Comparison of ENCODE assay signal across 8 cellular contexts in genomic region chr5:43601454-43602260, GRCh38. TPM values are rescaled to one million over a fixed set of nuclear protein-coding genes. Genes with fewer than 3 reads are reported as not detected.
DNase-seq lines count a peak whose midpoint lies in the region; ATAC-seq, FAIRE-seq and TF ChIP-seq lines count a peak whose summit lies in the region.

No MANE protein-coding gene starts in this region.

- no peak overlapping the region for H3K9ac ChIP-seq in parathyroid adenoma

- peaks cover 19% of the 10 kb centered on the region for H3K79me2 ChIP-seq in parathyroid adenoma

- H3K27ac ChIP-seq in parathyroid adenoma, result peak overlapping the region; percentile 74

- no peaks in the 10 kb centered on the region for H3K9me3 ChIP-seq in parathyroid adenoma (ENCODE audit: control insufficient read depth, low read length)

- ATAC-seq in HG03520 (IDR thresholded peaks at IDR 0.05; ENCODE audit: unreplicated experiment), result peak; percentile 38

- H3K4me3 ChIP-seq in AG09309 (ENCODE audit: control insufficient read depth, low read depth, low read length) (peak overlapping the region; percentile 83), epithelial cell of proximal tubule (ENCODE audit: low read depth, low read length) (peak overlapping the region; percentile 93), parathyroid adenoma (ENCODE audit: low read depth, low read length) (peak overlapping the region; percentile 81)

- TF ChIP-seq CTCF in AG09309 (IDR thresholded peaks at IDR 0.05; ENCODE audit: control insufficient read depth, insufficient read depth, low read depth, low read length, missing control alignments), result no peak
- TF ChIP-seq CTCF in epithelial cell of proximal tubule (conservative IDR thresholded peaks at IDR 0.05; ENCODE audit: low read depth, low read length), result no peak
- no peak for TF ChIP-seq CTCF in parathyroid adenoma (IDR thresholded peaks at IDR 0.05)

- no peaks in the 10 kb centered on the region for H3K36me3 ChIP-seq in parathyroid adenoma (ENCODE audit: control insufficient read depth, insufficient read depth, low read length)

- H3K27me3 ChIP-seq in parathyroid adenoma (ENCODE audit: control insufficient read depth, insufficient read depth, low read length), result no peaks in the 10 kb centered on the region

- peak overlapping the region; percentile 92 for H3K4me2 ChIP-seq in parathyroid adenoma (ENCODE audit: low read length)

- DNase-seq in AG09309 (ENCODE audit: low read depth) (no peak), GM18507 (ENCODE audit: extremely low spot score, insufficient read length, low read depth) (no peak), SHP77 treated with DMSO at 0.1 percent for 48 hours (lab: John Stamatoyannopoulos, UW) (peak; percentile 53), epithelial cell of proximal tubule (ENCODE audit: low read depth) (no peak), 8988T (no peak)
- no peak for DNase-seq in stimulated activated CD4-positive, alpha-beta T cell treated with anti-CD3 and anti-CD28 coated beads, Interleukin-4, amount 100 ng/mL, for 24 hours

- H2AFZ ChIP-seq in parathyroid adenoma, result peak overlapping the region; percentile 95

- peak; percentile 56 for FAIRE-seq in GM18507 (lab: Jason Lieb, UNC)

- H3K4me1 ChIP-seq in parathyroid adenoma, result peaks cover 7% of the 10 kb centered on the region

RNA-seq across cellular contexts. Expression of gene NNT, which starts 1.3 kb away (rescaled TPM):
- 32.7 and 36.5 TPM in 2 replicates for total RNA-seq in epithelial cell of proximal tubule

RNA-seq across cellular contexts. Expression of gene PAIP1, which starts 44.8 kb away (rescaled TPM):
- 98.4 and 99.4 TPM in 2 replicates for total RNA-seq in epithelial cell of proximal tubule
